Comparison of ENCODE assay signal across 14 cellular contexts in the genomic region with DNA sequence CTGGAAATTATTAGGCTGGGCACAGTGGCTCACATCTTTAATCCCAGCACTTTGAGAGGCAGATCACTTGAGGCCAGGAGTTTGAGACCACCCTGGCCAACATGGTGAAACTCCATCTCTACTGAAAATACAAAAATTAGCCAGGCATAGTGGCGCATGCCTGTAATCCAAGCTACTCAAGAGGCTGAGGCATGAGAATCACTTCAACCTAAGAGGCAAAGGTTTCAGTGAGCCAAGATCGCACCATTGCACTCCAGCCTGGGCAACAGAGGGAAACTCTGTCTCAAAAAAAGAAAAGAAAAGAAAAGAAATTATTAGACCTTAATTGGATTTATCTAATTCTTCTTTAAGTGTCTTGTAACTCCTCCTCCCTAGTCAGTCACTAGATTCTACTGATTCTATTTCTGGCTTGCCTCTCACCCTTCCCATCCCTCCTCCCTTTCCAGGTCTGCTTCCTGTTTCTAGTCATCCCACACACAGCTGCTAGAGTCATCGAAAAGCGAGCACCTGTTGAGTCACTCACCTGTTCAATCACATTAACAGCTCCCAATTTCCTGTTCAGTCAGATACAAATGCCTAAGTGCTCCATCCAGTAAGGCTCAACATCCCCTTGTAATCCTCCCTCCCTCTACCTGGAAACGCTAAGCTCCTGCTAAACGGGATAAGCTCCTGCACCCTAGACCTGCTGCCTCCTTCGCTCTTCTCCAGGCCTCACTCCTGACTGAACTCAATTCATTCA. TPM values are rescaled to one million over a fixed set of nuclear protein-coding genes. Genes with fewer than 3 reads are reported as not detected.
DNase-seq lines count a peak whose midpoint lies in the region; ATAC-seq, FAIRE-seq and TF ChIP-seq lines count a peak whose summit lies in the region.
"Had no signal": no experiment of that assay in that cellular context is flagged by ENCODE, and none has a peak within 500 bp of the region (broad histone marks: within the 10 kb centered on the region; RNA-seq: fewer than 3 reads in every experiment).

No MANE protein-coding gene starts in this region.

- H3K4me3 ChIP-seq in bronchial epithelial cell (ENCODE audit: low read depth, low read length) (no peak overlapping the region), tibial artery (no peak overlapping the region)
- H3K4me3 ChIP-seq: A549 had no signal

- H3K4me1 Mint-ChIP-seq in activated naive CD8-positive, alpha-beta T cell treated with anti-CD3 and anti-CD28 coated beads for 36 hours, result peaks cover 24% of the 10 kb centered on the region

- H3K27me3 ChIP-seq in bronchial epithelial cell (ENCODE audit: control insufficient read depth, insufficient read depth, low read length), result no peaks in the 10 kb centered on the region
- H3K27me3 ChIP-seq in tibial artery, result no peaks in the 10 kb centered on the region

- H3K27ac ChIP-seq in tibial artery, result no peak overlapping the region
- H3K27ac ChIP-seq: A549 had no signal

- ATAC-seq in GM19324 (IDR thresholded peaks at IDR 0.05; ENCODE audit: low FRiP score, unreplicated experiment), result no peak
- ATAC-seq: A549 had no signal

- H3K4me3 Mint-ChIP-seq in activated naive CD8-positive, alpha-beta T cell treated with anti-CD3 and anti-CD28 coated beads for 36 hours, result no peak overlapping the region

- H3K9me3 Mint-ChIP-seq in activated naive CD8-positive, alpha-beta T cell treated with anti-CD3 and anti-CD28 coated beads for 36 hours, result no peaks in the 10 kb centered on the region

- peaks cover 0 to 18% (median 10%) of the 10 kb centered on the region in 4 donors for H3K4me1 ChIP-seq in tibial artery

- H3K36me3 ChIP-seq in bronchial epithelial cell (ENCODE audit: control insufficient read depth, insufficient read depth, low read length) (peaks cover 6% of the 10 kb centered on the region), tibial artery (peaks cover 0 to 10% (median 0%) of the 10 kb centered on the region in 3 donors)

- no peaks in the 10 kb centered on the region for H3K27me3 Mint-ChIP-seq in activated naive CD8-positive, alpha-beta T cell treated with anti-CD3 and anti-CD28 coated beads for 36 hours

- peak; percentile 32 for FAIRE-seq in bronchial epithelial cell (lab: Jason Lieb, UNC)
- FAIRE-seq: A549, H1 had no signal

- H3K9me3 ChIP-seq in tibial artery, result no peaks in the 10 kb centered on the region
- H3K9me3 ChIP-seq: A549 had no signal

- intact Hi-C loops in tibial artery (cut with DNase I; ENCODE audit: low total_unique reads), result no loop called here

- H3K36me3 Mint-ChIP-seq in activated naive CD8-positive, alpha-beta T cell treated with anti-CD3 and anti-CD28 coated beads for 36 hours, result peaks cover 20% of the 10 kb centered on the region

- TF ChIP-seq CTCF in bronchial epithelial cell (IDR thresholded peaks at IDR 0.05; ENCODE audit: insufficient read depth, low read length, severe bottlenecking) (no peak), tibial artery (IDR thresholded peaks at IDR 0.05) (no peak)

- DNase-seq in NCI-H2107 treated with DMSO at 0.1 percent for 48 hours (lab: John Stamatoyannopoulos, UW; ENCODE audit: unreplicated experiment), result peak; percentile 57
- no peak for DNase-seq in NCI-H2107 (lab: John Stamatoyannopoulos, UW)
- peak; percentile 60 for DNase-seq in NCI-H2196 treated with DMSO at 0.1 percent for 48 hours (lab: John Stamatoyannopoulos, UW; ENCODE audit: unreplicated experiment)
- peak; percentile 97 for DNase-seq in bronchial epithelial cell (ENCODE audit: low read depth)
- peak; percentile 41 for DNase-seq in putamen (ENCODE audit: low spot score)
- no peak for DNase-seq in activated naive CD8-positive, alpha-beta T cell treated with anti-CD3 and anti-CD28 coated beads for 36 hours
- no peak for DNase-seq in tibial artery
- DNase-seq: activated gamma-delta T cell; effector memory CD4-positive, alpha-beta T cell; mesendoderm; stimulated activated CD4-positive, alpha-beta T cell treated with anti-CD3 and anti-CD28 coated beads, Interleukin-2, amount 100 ng/mL, for 24 hours had no signal

- no peak overlapping the region for H3K27ac Mint-ChIP-seq in activated naive CD8-positive, alpha-beta T cell treated with anti-CD3 and anti-CD28 coated beads for 36 hours

RNA-seq across cellular contexts. Expression of gene ERN1, which starts 34.6 kb away (rescaled TPM):
- 22.1 and 35.2 TPM in 2 replicates for total RNA-seq in bronchial epithelial cell
- 1 to 10 TPM; 7.6 to 9.0 TPM for total RNA-seq in activated naive CD8-positive, alpha-beta T cell treated with anti-CD3 and anti-CD28 coated beads for 36 hours

Comparison
In these comparisons a context has a peak if more than half of its experiments do, and no peak if none do; other contexts are left out.
1. DNase-seq: peak in NCI-H2107 treated with DMSO at 0.1 percent for 48 hours (single experiment), NCI-H2196 treated with DMSO at 0.1 percent for 48 hours (single experiment), bronchial epithelial cell (single experiment) and putamen (single experiment); none in NCI-H2107 (single experiment), activated naive CD8-positive, alpha-beta T cell treated with anti-CD3 and anti-CD28 coated beads for 36 hours (single experiment) and tibial artery (0 of 2).